In the genomic region with DNA sequence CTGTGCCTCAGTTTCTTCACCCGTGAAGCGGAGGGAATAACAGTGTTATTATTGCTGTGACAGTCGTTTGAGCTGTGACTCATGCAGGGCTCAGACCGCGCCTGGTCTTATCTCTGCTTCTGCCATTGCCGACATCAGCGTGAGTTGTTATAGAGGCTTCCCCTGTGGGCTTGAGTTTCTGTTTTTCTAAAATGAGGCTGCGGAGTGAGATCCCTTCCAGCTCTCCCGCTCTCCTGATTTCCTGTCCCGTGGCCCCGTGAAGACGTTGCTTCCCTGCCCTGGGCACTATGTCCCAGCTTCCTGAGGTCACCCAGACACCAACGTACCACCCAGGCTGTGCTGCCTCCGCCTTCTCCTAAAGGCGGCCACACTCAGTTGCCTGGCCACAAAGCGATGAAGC, we compare ENCODE assay signal across 21 cellular contexts.
A peak's percentile ranks its signal among the peaks of the same experiment; 100 is the strongest.
DNase-seq lines count a peak whose midpoint lies in the region; ATAC-seq and TF ChIP-seq lines count a peak whose summit lies in the region.
"Had no signal": no experiment of that assay in that cellular context is flagged by ENCODE, and none has a peak within 500 bp of the region (broad histone marks: within the 10 kb centered on the region; RNA-seq: fewer than 3 reads in every experiment).

No MANE protein-coding gene starts in this region.

- POLR2A ChIA-PET in HEK293 (lab: Yijun Ruan, JAX), result no interaction called here

- H3K4me3 ChIP-seq in HEK293 (ENCODE audit: low read depth, low read length), result no peak overlapping the region
- H3K4me3 ChIP-seq in tibial nerve, result no peak overlapping the region
- H3K4me3 ChIP-seq: dorsolateral prefrontal cortex, right lobe of liver had no signal

- H3K4me1 ChIP-seq in HEK293 (ENCODE audit: control insufficient read depth, insufficient read depth, low read length) (peaks cover 6% of the 10 kb centered on the region), foreskin keratinocyte (peaks cover 4% of the 10 kb centered on the region), tibial nerve (no peaks in the 10 kb centered on the region)
- H3K4me1 ChIP-seq: right lobe of liver had no signal

- H3K27ac ChIP-seq in HEK293 (ENCODE audit: extremely low read depth, low read depth, low read length), result no peak overlapping the region
- H3K27ac ChIP-seq in foreskin keratinocyte, result peak overlapping the region; percentile 35
- H3K27ac ChIP-seq in tibial nerve, result no peak overlapping the region
- H3K27ac ChIP-seq in substantia nigra (ENCODE audit: low read depth, low read length, poor library complexity, severe bottlenecking), result no peak overlapping the region
- H3K27ac ChIP-seq: C4-2B, dorsolateral prefrontal cortex, right lobe of liver had no signal

- CTCF ChIA-PET in HEK293 (lab: Yijun Ruan, JAX), result interaction anchor here (0.6 to 1.0 kb wide), 3 partner anchors 27 to 438 kb away, joined by 3 to 4 read pairs (median 3); no protein-coding TSS in a partner anchor

- TF ChIP-seq CTCF in HEK293 (tag by site-specific recombination; IDR thresholded peaks at IDR 0.05) (no peak), foreskin keratinocyte (conservative IDR thresholded peaks at IDR 0.05) (no peak), tibial nerve (IDR thresholded peaks at IDR 0.05) (no peak)

- H3K9me3 ChIP-seq in HEK293 (ENCODE audit: control insufficient read depth, insufficient read depth, low read depth, low read length) (no peaks in the 10 kb centered on the region), tibial nerve (peaks cover 0 to 41% (median 3%) of the 10 kb centered on the region in 4 donors)
- H3K9me3 ChIP-seq: right lobe of liver had no signal

- no peak for TF ChIP-seq EP300 in tibial nerve (IDR thresholded peaks at IDR 0.05)

- TF ChIP-seq POLR2A in tibial nerve (IDR thresholded peaks at IDR 0.05), result no peak

- DNase-seq in A172 (ENCODE audit: low spot score) (peak; percentile 63), RPMI7951 (ENCODE audit: low read depth) (peak; percentile 100), foreskin keratinocyte (no peak), tibial nerve (ENCODE audit: low spot score in 2 of 2) (no peak), substantia nigra (lab: John Stamatoyannopoulos, UW) (no peak)
- DNase-seq in effector CD8-positive, alpha-beta T cell (lab: John Stamatoyannopoulos, UW), result no peak
- DNase-seq: ACHN; activated B cell treated with CpG ODN at 0.5 μM for 24 hours; activated CD8-positive, alpha-beta T cell treated with anti-CD3 and anti-CD28 coated beads for 36 hours; amniotic stem cell; caudate nucleus; dorsolateral prefrontal cortex; Kasumi-1; left colon; midbrain; NCI-H2171; NCI-H526 treated with DMSO at 0.1 percent for 48 hours had no signal

- H3K36me3 ChIP-seq in HEK293 (ENCODE audit: control insufficient read depth in 2 of 2, insufficient read depth in 1 of 2, low read length in 2 of 2) (no peaks in the 10 kb centered on the region), tibial nerve (no peaks in the 10 kb centered on the region)
- H3K36me3 ChIP-seq: right lobe of liver had no signal

- WGBS in tibial nerve, 2 donors, result 58 to 63% methylated on average over 16 of the region's 16 CpGs

- peak; percentile 47 for ATAC-seq in foreskin keratinocyte
- ATAC-seq in HG03342 (IDR thresholded peaks at IDR 0.05; ENCODE audit: unreplicated experiment), result no peak
- ATAC-seq: activated CD8-positive, alpha-beta T cell treated with anti-CD3 and anti-CD28 coated beads for 36 hours; left colon; right lobe of liver had no signal

- H3K27me3 ChIP-seq in foreskin keratinocyte, result peaks cover 35% of the 10 kb centered on the region
- H3K27me3 ChIP-seq in tibial nerve, result peaks cover 0 to 7% of the 10 kb centered on the region in 2 donors
- H3K27me3 ChIP-seq: right lobe of liver had no signal

TF ChIP-seq in HEK293, 187 proteins besides CTCF, POLR2A, EP300 and RAD21:
- TF ChIP-seq ZNF600 (tag by site-specific recombination; IDR thresholded peaks at IDR 0.05) (0 out of 2 replicates have a peak, but pooled peaks have one; percentile 13), GLI2 (tag by site-specific recombination; IDR thresholded peaks at IDR 0.05; ENCODE audit: borderline replicate concordance, low read depth) (no peak), EGR2 (tag by site-specific recombination; IDR thresholded peaks at IDR 0.05; ENCODE audit: low read depth) (peak; percentile 16; the same call in 1 of the 2 replicates)
- TF ChIP-seq, protein P1, sequence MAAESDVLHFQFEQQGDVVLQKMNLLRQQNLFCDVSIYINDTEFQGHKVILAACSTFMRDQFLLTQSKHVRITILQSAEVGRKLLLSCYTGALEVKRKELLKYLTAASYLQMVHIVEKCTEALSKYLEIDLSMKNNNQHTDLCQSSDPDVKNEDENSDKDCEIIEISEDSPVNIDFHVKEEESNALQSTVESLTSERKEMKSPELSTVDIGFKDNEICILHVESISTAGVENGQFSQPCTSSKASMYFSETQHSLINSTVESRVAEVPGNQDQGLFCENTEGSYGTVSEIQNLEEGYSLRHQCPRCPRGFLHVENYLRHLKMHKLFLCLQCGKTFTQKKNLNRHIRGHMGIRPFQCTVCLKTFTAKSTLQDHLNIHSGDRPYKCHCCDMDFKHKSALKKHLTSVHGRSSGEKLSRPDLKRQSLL (tag by site-specific recombination; IDR thresholded peaks at IDR 0.05), result no peak

Comparison
In these comparisons a context has a peak if more than half of its experiments do, and no peak if none do; other contexts are left out.
1. DNase-seq: peak in A172 (single experiment) and RPMI7951 (single experiment); none in foreskin keratinocyte (0 of 2), tibial nerve (0 of 2), substantia nigra (0 of 49) and effector CD8-positive, alpha-beta T cell (single experiment).